ENCODE assay signal across 9 cellular contexts in the genomic region with DNA sequence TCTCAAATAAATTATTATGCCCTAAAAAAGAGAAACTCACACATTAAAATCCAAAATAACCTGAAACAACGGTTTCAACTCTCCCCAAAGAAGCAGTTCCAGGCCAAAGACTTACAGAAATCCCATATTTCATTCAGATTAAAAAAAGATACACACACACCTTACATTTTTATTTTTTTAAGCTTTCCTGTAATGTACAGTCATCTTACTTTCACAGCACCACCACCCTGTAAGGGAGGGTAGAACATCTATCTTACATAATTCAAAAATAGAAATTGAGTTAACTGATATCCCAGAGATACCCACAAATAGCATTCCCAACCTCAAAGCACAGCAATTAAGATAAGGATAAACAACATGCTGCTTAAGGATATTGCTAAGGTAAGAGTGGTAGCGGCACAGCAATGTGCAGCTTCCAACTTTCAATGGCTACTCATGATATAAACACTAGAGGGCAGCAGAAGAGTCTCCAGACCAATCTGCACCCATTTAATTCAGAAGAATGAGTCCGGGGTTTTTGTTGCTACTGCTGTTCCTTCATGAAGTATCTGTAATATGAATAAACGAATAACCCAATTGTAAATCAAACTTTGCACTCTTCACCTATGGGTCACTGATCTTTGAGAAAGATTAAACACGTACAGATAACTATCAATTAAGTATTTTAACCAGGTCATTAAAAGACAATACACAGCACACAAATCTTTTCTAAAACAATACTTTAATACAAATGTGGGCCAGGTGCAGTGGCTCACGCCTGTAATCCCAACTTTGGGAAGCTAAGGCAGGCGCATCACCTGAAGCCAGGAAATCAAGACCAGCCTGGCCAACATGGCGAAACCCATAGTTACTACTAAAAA. TPM values are rescaled to one million over a fixed set of nuclear protein-coding genes. Genes with fewer than 3 reads are reported as not detected.
A peak's percentile ranks its signal among the peaks of the same experiment; 100 is the strongest.
DNase-seq lines count a peak whose midpoint lies in the region; TF ChIP-seq lines count a peak whose summit lies in the region.
"Had no signal": no experiment of that assay in that cellular context is flagged by ENCODE, and none has a peak within 500 bp of the region (broad histone marks: within the 10 kb centered on the region; RNA-seq: fewer than 3 reads in every experiment).

No MANE protein-coding gene starts in this region.

- H3K36me3 Mint-ChIP-seq in neural progenitor cell: peaks cover 15% of the 10 kb centered on the region

- H3K9ac ChIP-seq in fibroblast of lung (ENCODE audit: insufficient read depth, low read length): no peak overlapping the region
- H3K9ac ChIP-seq in neural progenitor cell: no peak overlapping the region

- no peaks in the 10 kb centered on the region for H3K4me1 ChIP-seq in fibroblast of lung (ENCODE audit: control insufficient read depth, extremely low read depth, insufficient read depth, low read length)
- H3K4me1 ChIP-seq in neural progenitor cell: no peaks in the 10 kb centered on the region

- H3K27ac ChIP-seq in HL-60 (replicated peaks) (no peak overlapping the region), fibroblast of lung (ENCODE audit: insufficient read depth, low read length) (no peak overlapping the region), neural progenitor cell (no peak overlapping the region)

- H3K4me3 Mint-ChIP-seq in neural progenitor cell: no peak overlapping the region

- H3K4me1 Mint-ChIP-seq in neural progenitor cell: no peaks in the 10 kb centered on the region

- H3K79me2 ChIP-seq in fibroblast of lung (ENCODE audit: control insufficient read depth, insufficient read depth, low read length) (peaks cover 63% of the 10 kb centered on the region), neural progenitor cell (ENCODE audit: low read depth) (peaks cover 62% of the 10 kb centered on the region)

- H3K27me3 Mint-ChIP-seq in neural progenitor cell (ENCODE audit: insufficient read depth, low read depth): peaks cover 2% of the 10 kb centered on the region

- DNase-seq in DMS114 treated with DMSO at 0.1 percent for 48 hours (lab: John Stamatoyannopoulos, UW; ENCODE audit: unreplicated experiment) (peak; percentile 18), HL-60 (ENCODE audit: low read depth in 1 of 2, low spot score in 1 of 2) (peak; percentile 38 to 39), RKO (ENCODE audit: low spot score) (peak; percentile 30), fibroblast of lung (ENCODE audit: low read depth in 2 of 2) (peak; percentile 27 to 36), neural progenitor cell (ENCODE audit: low spot score) (peak; percentile 37), UCSD-AML1 (lab: John Stamatoyannopoulos, UW; ENCODE audit: unreplicated experiment) (no peak), retina (no peak), putamen (ENCODE audit: low spot score) (no peak)

- no peaks in the 10 kb centered on the region for H3K9me3 ChIP-seq in fibroblast of lung (ENCODE audit: control insufficient read depth, insufficient read depth, low read depth, low read length)
- H3K9me3 ChIP-seq in neural progenitor cell (ENCODE audit: low read depth): no peaks in the 10 kb centered on the region

- H3K4me3 ChIP-seq in HL-60 (replicated peaks; ENCODE audit: insufficient read depth, low read length) (no peak overlapping the region), fibroblast of lung (replicated peaks in 1 of 4; ENCODE audit: control extremely low read depth in 1 of 4, insufficient read depth in 1 of 4, low read depth in 3 of 4, low read length in 4 of 4) (no peak overlapping the region), neural progenitor cell (no peak overlapping the region)
- H3K4me3 ChIP-seq: SK-N-MC had no signal

- H3K4me2 ChIP-seq in fibroblast of lung (ENCODE audit: extremely low read depth, insufficient read depth, low read length) (no peak overlapping the region), neural progenitor cell (no peak overlapping the region)

- no peaks in the 10 kb centered on the region for H4K20me1 ChIP-seq in fibroblast of lung (ENCODE audit: control insufficient read depth, extremely low read depth, insufficient read depth, low read length)
- peaks cover 3% of the 10 kb centered on the region for H4K20me1 ChIP-seq in neural progenitor cell (ENCODE audit: low read depth)

- no peak overlapping the region for H2AFZ ChIP-seq in fibroblast of lung (ENCODE audit: low read length)
- no peak overlapping the region for H2AFZ ChIP-seq in neural progenitor cell (replicated peaks)

- peaks cover 2% of the 10 kb centered on the region for H3K36me3 ChIP-seq in fibroblast of lung (ENCODE audit: control insufficient read depth, insufficient read depth, low read length)
- no peaks in the 10 kb centered on the region for H3K36me3 ChIP-seq in neural progenitor cell

- H3K27ac Mint-ChIP-seq in neural progenitor cell: no peak overlapping the region

- TF ChIP-seq CTCF in HL-60 (IDR thresholded peaks at IDR 0.05; ENCODE audit: insufficient read depth, low read length) (peak; percentile 60), fibroblast of lung (conservative IDR thresholded peaks at IDR 0.05 in 1 of 2, IDR thresholded peaks at IDR 0.05 in 1 of 2; ENCODE audit: low read depth in 1 of 2, low read length in 2 of 2) (peak; percentile 44 to 60), neural progenitor cell (IDR thresholded peaks at IDR 0.05) (peak; percentile 74)

- no peaks in the 10 kb centered on the region for H3K9me3 Mint-ChIP-seq in neural progenitor cell

- peaks cover 8% of the 10 kb centered on the region for H3F3A ChIP-seq in neural progenitor cell (ENCODE audit: low read depth)

- no peaks in the 10 kb centered on the region for H3K27me3 ChIP-seq in HL-60 (ENCODE audit: insufficient read depth, poor library complexity, severe bottlenecking)
- no peaks in the 10 kb centered on the region for H3K27me3 ChIP-seq in fibroblast of lung (ENCODE audit: control insufficient read depth, insufficient read depth, low read length)
- no peaks in the 10 kb centered on the region for H3K27me3 ChIP-seq in neural progenitor cell

RNA-seq across cellular contexts. Expression of a gene that starts 11.3 kb away (rescaled TPM):
- total RNA-seq in fibroblast of lung (40.3 and 53.0 TPM in 2 replicates), neural progenitor cell (ENCODE audit: low replicate concordance) (34.8 and 54.3 TPM in 2 replicates)
- polyA plus RNA-seq in fibroblast of lung: 25.8 and 39.1 TPM in 2 replicates
- 25.5 and 33.8 TPM in 2 replicates for polyA plus RNA-seq in fibroblast of lung (2012)
- 12.8 and 16.6 TPM in 2 replicates for polyA minus RNA-seq in fibroblast of lung (ENCODE audit: low replicate concordance)

Comparison
In these comparisons a context has a peak if more than half of its experiments do, and no peak if none do; other contexts are left out.
1. DNase-seq: peak in DMS114 treated with DMSO at 0.1 percent for 48 hours (single experiment), HL-60 (2 of 2), RKO (single experiment), fibroblast of lung (2 of 2) and neural progenitor cell (single experiment); none in UCSD-AML1 (single experiment), retina (single experiment) and putamen (single experiment).
2. Peak in every context shown above with its lines, with median percentiles within 50 percentile points of each other: CTCF ChIP-seq.